Comparison of ENCODE assay signal across 24 cellular contexts in the genomic region with DNA sequence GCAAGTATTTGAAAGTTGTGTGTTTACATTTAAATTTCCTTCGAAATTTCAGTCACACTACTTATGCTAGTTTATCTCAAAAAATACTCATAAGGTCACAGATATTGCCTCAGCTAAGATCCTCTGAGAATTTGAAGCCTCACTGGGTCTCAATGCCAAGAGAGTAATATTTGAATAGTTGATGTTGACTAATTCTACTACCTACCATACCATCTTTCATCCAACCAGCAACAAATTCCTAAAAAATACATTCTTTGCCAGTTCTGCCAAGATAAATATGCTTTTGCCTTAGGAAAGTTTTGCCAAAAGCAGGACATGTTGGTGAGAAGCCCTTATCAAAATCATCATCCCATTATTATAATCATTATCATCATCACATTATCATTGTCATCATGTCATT.
DNase-seq lines count a peak whose midpoint lies in the region; TF ChIP-seq lines count a peak whose summit lies in the region.
"Had no signal": no experiment of that assay in that cellular context is flagged by ENCODE, and none has a peak within 500 bp of the region (broad histone marks: within the 10 kb centered on the region; RNA-seq: fewer than 3 reads in every experiment).

No MANE protein-coding gene starts in this region.

- no peak for TF ChIP-seq CTCF in osteocyte (IDR thresholded peaks at IDR 0.05)

- peaks cover 35% of the 10 kb centered on the region for H3K4me1 Mint-ChIP-seq in osteocyte (ENCODE audit: unreplicated experiment)
- H3K4me1 Mint-ChIP-seq: B cell had no signal

- peaks cover 9% of the 10 kb centered on the region for H3K36me3 Mint-ChIP-seq in osteocyte (ENCODE audit: unreplicated experiment)
- H3K36me3 Mint-ChIP-seq: CD8-positive, alpha-beta T cell had no signal

- H3K4me3 Mint-ChIP-seq in osteocyte (ENCODE audit: unreplicated experiment), result no peak overlapping the region
- H3K4me3 Mint-ChIP-seq: B cell; CD8-positive, alpha-beta T cell; HFFc6 had no signal

- DNase-seq in fibroblast of peridontal ligament (ENCODE audit: extremely low read depth), result peak; percentile 38
- no peak for DNase-seq in osteocyte (ENCODE audit: extremely low spot score, unreplicated experiment)
- no peak for DNase-seq in NCI-H128 (lab: John Stamatoyannopoulos, UW; ENCODE audit: unreplicated experiment)
- no peak for DNase-seq in EL
- DNase-seq in NCI-H1930 (lab: John Stamatoyannopoulos, UW), result no peak
- no peak for DNase-seq in GM19238 (ENCODE audit: insufficient read length, low spot score)
- DNase-seq: Caco-2; CD8-positive, alpha-beta T cell; GDM1; GOT3; HFFc6; MM.1S; NCI-H1417 treated with DMSO at 0.1 percent for 48 hours; NCI-H1694 treated with DMSO at 0.1 percent for 48 hours; NCI-H2171 treated with DMSO at 0.1 percent for 48 hours; NCI-H345; NCI-H524; NCI-H82; PC-9 had no signal

- H3K27me3 Mint-ChIP-seq in osteocyte (ENCODE audit: unreplicated experiment), result no peaks in the 10 kb centered on the region
- H3K27me3 Mint-ChIP-seq: B cell had no signal

- H3K27ac ChIP-seq in angular gyrus (ENCODE audit: low read depth, low read length), result peak overlapping the region; percentile 58
- H3K27ac ChIP-seq: C4-2B, KMS-11, PC-9, SJSA1 had no signal

- H3K27ac Mint-ChIP-seq in osteocyte (ENCODE audit: unreplicated experiment), result peak overlapping the region; percentile 3
- H3K27ac Mint-ChIP-seq: B cell; CD8-positive, alpha-beta T cell; HFFc6 had no signal

- peaks cover 12% of the 10 kb centered on the region for H3K9me3 Mint-ChIP-seq in osteocyte (ENCODE audit: unreplicated experiment)
- H3K9me3 Mint-ChIP-seq: CD8-positive, alpha-beta T cell; HFFc6 had no signal
